Comparison of ENCODE assay signal across 8 cellular contexts in genomic region chr15:74438696-74439316, GRCh38. TPM values are rescaled to one million over a fixed set of nuclear protein-coding genes. Genes with fewer than 3 reads are reported as not detected.
A peak's percentile ranks its signal among the peaks of the same experiment; 100 is the strongest.
DNase-seq lines count a peak whose midpoint lies in the region; ATAC-seq, FAIRE-seq and TF ChIP-seq lines count a peak whose summit lies in the region.

No MANE protein-coding gene starts in this region.

- no peak for TF ChIP-seq EP300 in sigmoid colon (IDR thresholded peaks at IDR 0.05)

- H3K4me3 ChIP-seq in AG04450 (ENCODE audit: low read depth, low read length) (no peak overlapping the region), adrenal gland (no peak overlapping the region), left ventricle myocardium inferior (no peak overlapping the region), sigmoid colon (no peak overlapping the region)

- intact Hi-C loops in adrenal gland (cut with DNase I) (loop anchor here in 1 of 2 donors (2.0 kb wide), 1 partner anchor 56 kb away; no protein-coding TSS in a partner anchor), left ventricle myocardium inferior (cut with micrococcal nuclease) (loop anchor here (5.0 kb wide), 1 partner anchor 57 kb away; no protein-coding TSS in a partner anchor), sigmoid colon (cut with DNase I) (loop anchor here (1.0 to 2.0 kb wide), 2 partner anchors 56 to 65 kb away; no protein-coding TSS in a partner anchor)

- H3K36me3 ChIP-seq in adrenal gland (replicated peaks in 1 of 2) (no peaks in the 10 kb centered on the region), left ventricle myocardium inferior (no peaks in the 10 kb centered on the region), sigmoid colon (no peaks in the 10 kb centered on the region)

- H3K27ac ChIP-seq in AG04450 (ENCODE audit: low read depth, low read length): peak overlapping the region; percentile 31
- no peak overlapping the region for H3K27ac ChIP-seq in adrenal gland
- H3K27ac ChIP-seq in left ventricle myocardium inferior (replicated peaks): no peak overlapping the region
- H3K27ac ChIP-seq in sigmoid colon: no peak overlapping the region

- TF ChIP-seq CTCF in AG04450 (IDR thresholded peaks at IDR 0.05; ENCODE audit: low read depth, low read length) (peak; percentile 91), adrenal gland (IDR thresholded peaks at IDR 0.05) (peak; percentile 87 to 96 (median 96)), left ventricle myocardium inferior (IDR thresholded peaks at IDR 0.05; ENCODE audit: borderline replicate concordance) (peak; percentile 97), sigmoid colon (IDR thresholded peaks at IDR 0.05) (peak; percentile 49 to 87 (median 65))

- no peaks in the 10 kb centered on the region for H3K27me3 ChIP-seq in AG04450 (ENCODE audit: control insufficient read depth, insufficient read depth, low read length)
- H3K27me3 ChIP-seq in adrenal gland: no peaks in the 10 kb centered on the region
- no peaks in the 10 kb centered on the region for H3K27me3 ChIP-seq in left ventricle myocardium inferior (ENCODE audit: low read depth)
- peaks cover 0 to 3% (median 0%) of the 10 kb centered on the region in 3 donors for H3K27me3 ChIP-seq in sigmoid colon

- peak; percentile 92 for FAIRE-seq in GM19239 (lab: Jason Lieb, UNC)

- WGBS in adrenal gland, 4 donors: 0% methylated on average over 1 to 2 of the region's 2 CpGs
- WGBS in sigmoid colon, 2 donors: 1% methylated on average over 2 of the region's 2 CpGs

- DNase-seq in AG04450 (ENCODE audit: low read depth, low spot score) (peak; percentile 55), GM19239 (ENCODE audit: insufficient read length, low spot score) (peak; percentile 71), NCI-H1417 treated with DMSO at 0.1 percent for 48 hours (lab: John Stamatoyannopoulos, UW) (peak; percentile 14), T-helper 9 cell (peak; percentile 62), adrenal gland (peak; percentile 68 to 89 (median 78)), left ventricle myocardium inferior (peak; percentile 68), sigmoid colon (peak; percentile 78)

- H3K4me1 ChIP-seq in adrenal gland (replicated peaks in 1 of 2): peaks cover 0 to 7% of the 10 kb centered on the region in 2 donors
- peaks cover 8% of the 10 kb centered on the region for H3K4me1 ChIP-seq in left ventricle myocardium inferior
- H3K4me1 ChIP-seq in sigmoid colon: peaks cover 0 to 9% (median 6%) of the 10 kb centered on the region in 4 donors

- POLR2A ChIA-PET in AG04450 (lab: Yijun Ruan, JAX): interaction anchor here (1.4 kb wide), 1 partner anchor 56 kb away, joined by 7 read pairs; no protein-coding TSS in a partner anchor

- no peak for ATAC-seq in GM21367 (IDR thresholded peaks at IDR 0.05; ENCODE audit: unreplicated experiment)

- TF ChIP-seq POLR2A in adrenal gland (IDR thresholded peaks at IDR 0.05) (no peak), sigmoid colon (IDR thresholded peaks at IDR 0.05) (no peak)

- CTCF ChIA-PET in AG04450 (lab: Charles Lee): interaction anchor here (0.6 to 12.9 kb wide), 24 partner anchors 9 to 330 kb away, joined by 3 to 209 read pairs (median 4); no protein-coding TSS in a partner anchor

- H3K9me3 ChIP-seq in AG04450 (ENCODE audit: control insufficient read depth, insufficient read depth, low read length) (no peaks in the 10 kb centered on the region), adrenal gland (replicated peaks in 1 of 3) (no peaks in the 10 kb centered on the region), left ventricle myocardium inferior (replicated peaks) (no peaks in the 10 kb centered on the region), sigmoid colon (no peaks in the 10 kb centered on the region)

RNA-seq across cellular contexts. Expression of gene SEMA7A, which starts 5.0 kb away (rescaled TPM):
- polyA plus RNA-seq in AG04450 (2011; rRNA removed) (7.5 and 11.4 TPM in 2 replicates), adrenal gland (1 to 10 TPM; 2.9 to 5.0 (median 3.9) TPM), sigmoid colon (1 to 10 TPM in 2 of 3 donors, not detected in 1; 1.4 to 9.8 TPM)
- polyA minus RNA-seq in AG04450 (2011; rRNA and poly(A)+ RNA removed): 12.9 and 16.0 TPM in 2 replicates
- total RNA-seq in adrenal gland (1 to 10 TPM; 1.3 to 6.6 (median 3.4) TPM), left ventricle myocardium inferior (1.5 TPM), sigmoid colon (1 to 10 TPM in 2 of 4 donors, under 1 TPM in 2; 0.28 to 3.5 (median 0.86) TPM)

RNA-seq across cellular contexts. Expression of gene UBL7, which starts 22.2 kb away (rescaled TPM):
- polyA plus RNA-seq in AG04450 (2011; rRNA removed): 76.6 and 82.8 TPM in 2 replicates
- 50.3 and 74.2 TPM in 2 replicates for polyA minus RNA-seq in AG04450 (2011; rRNA and poly(A)+ RNA removed)
- total RNA-seq in adrenal gland: 10 to 100 TPM; 47.7 to 85.0 (median 59.2) TPM
- polyA plus RNA-seq in adrenal gland: 10 to 100 TPM; 16.0 to 46.1 (median 31.2) TPM
- 52.3 TPM for total RNA-seq in left ventricle myocardium inferior
- total RNA-seq in sigmoid colon: 10 to 100 TPM; 48.5 to 85.5 (median 57.7) TPM
- polyA plus RNA-seq in sigmoid colon: 10 to 100 TPM; 32.4 to 34.4 (median 34.0) TPM

Comparison
In these comparisons a context has a peak if more than half of its experiments do, and no peak if none do; other contexts are left out.
1. DNase-seq: peak in every context shown above with its lines; median percentile 78 in adrenal gland; 78 in sigmoid colon; 71 in GM19239; 68 in left ventricle myocardium inferior; 62 in T-helper 9 cell; 55 in AG04450; 14 in NCI-H1417 treated with DMSO at 0.1 percent for 48 hours.